ENCODE assay signal across 8 cellular contexts in the genomic region with DNA sequence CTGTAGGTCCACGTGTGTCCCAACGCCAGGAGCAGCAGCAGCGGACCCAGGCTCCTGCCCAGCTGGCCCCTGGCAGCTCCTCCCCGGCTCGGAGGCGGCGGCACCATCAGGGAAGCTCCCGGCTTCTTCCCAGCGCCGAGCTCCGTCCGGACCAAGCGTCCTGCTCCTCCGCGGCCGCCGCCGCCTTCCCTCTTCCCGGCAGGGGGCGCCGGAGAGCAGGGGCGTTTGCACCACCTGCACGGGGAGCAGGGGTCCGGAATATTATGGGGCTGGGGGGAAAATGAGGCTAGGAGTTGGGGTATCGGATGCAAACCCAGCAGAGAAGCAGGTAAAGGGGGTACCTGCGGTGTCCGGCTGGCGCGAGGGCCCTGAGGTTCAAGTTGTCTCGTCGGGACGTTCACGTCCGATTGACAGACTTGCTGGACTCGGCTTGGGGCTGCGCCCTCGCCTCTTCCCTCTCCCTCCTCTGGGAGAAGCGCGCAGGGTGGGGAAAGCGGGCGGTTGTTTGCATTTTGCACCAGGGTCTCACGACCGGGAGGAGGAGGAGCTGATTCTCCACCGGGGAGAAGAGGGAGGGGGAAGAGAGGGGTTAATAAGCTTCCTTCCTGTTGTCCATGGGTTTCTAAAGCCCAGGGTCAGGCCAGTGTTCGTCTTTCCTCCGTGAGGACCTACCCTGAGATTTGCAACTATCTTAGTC. TPM values are rescaled to one million over a fixed set of nuclear protein-coding genes. Genes with fewer than 3 reads are reported as not detected.
DNase-seq lines count a peak whose midpoint lies in the region; ATAC-seq and TF ChIP-seq lines count a peak whose summit lies in the region.

A gene (minus strand): TSS at position 188 of the 697 bp plus-strand sequence.

- H3K9me3 ChIP-seq in Peyer's patch (no peaks in the 10 kb centered on the region), right lobe of liver (no peaks in the 10 kb centered on the region)

- no peaks in the 10 kb centered on the region for H3K36me3 ChIP-seq in Peyer's patch
- no peaks in the 10 kb centered on the region for H3K36me3 ChIP-seq in right lobe of liver

- H3K27me3 ChIP-seq in Peyer's patch, result no peaks in the 10 kb centered on the region
- H3K27me3 ChIP-seq in right lobe of liver, result peaks cover 0 to 10% of the 10 kb centered on the region in 2 donors

- TF ChIP-seq POLR2A in Peyer's patch (IDR thresholded peaks at IDR 0.05) (no peak), right lobe of liver (IDR thresholded peaks at IDR 0.05) (no peak)

- peak; percentile 77 for DNase-seq in NCI-H2196 (lab: John Stamatoyannopoulos, UW; ENCODE audit: unreplicated experiment)
- no peak for DNase-seq in NCI-H2196 treated with DMSO at 0.1 percent for 48 hours (lab: John Stamatoyannopoulos, UW; ENCODE audit: unreplicated experiment)
- DNase-seq in Peyer's patch, result peak in 2 of 3 donors; percentile 64 to 82
- DNase-seq in dedifferentiated amniotic fluid mesenchymal stem cell (ENCODE audit: extremely low spot score), result peak; percentile 22
- DNase-seq in right lobe of liver, result peak; percentile 60 to 66 (median 62)
- DNase-seq in stimulated activated CD8-positive, alpha-beta memory T cell treated with anti-CD3 and anti-CD28 coated beads, Interleukin-7, amount 100 ng/mL, for 48 hours (ENCODE audit: extremely low read depth in 1 of 2, low read depth in 1 of 2), result peak; percentile 10 to 12
- DNase-seq in MV-4-11 (lab: John Stamatoyannopoulos, UW), result no peak

- H3K4me3 ChIP-seq in Peyer's patch, result peak within 1 kb of the TSS; percentile 25 to 52 (median 40)
- H3K4me3 ChIP-seq in right lobe of liver, result peak within 1 kb of the TSS; percentile 28 to 45 (median 38)

- WGBS in right lobe of liver (ENCODE audit: insufficient coverage, low coverage, low lambda C conversion rate, missing lambda C conversion rate), result 4% methylated on average over 30 of the region's 46 CpGs

- TF ChIP-seq CTCF in Peyer's patch (IDR thresholded peaks at IDR 0.05) (peak in 5 of 6 experiments; percentile 8 to 65 (median 62)), right lobe of liver (IDR thresholded peaks at IDR 0.05) (peak; percentile 42 to 84 (median 74))

- H3K27ac ChIP-seq in Peyer's patch, result peak within 1 kb of the TSS in 2 of 4 donors; percentile 31 to 44
- peak within 1 kb of the TSS; percentile 24 to 60 (median 40) for H3K27ac ChIP-seq in right lobe of liver

- intact Hi-C loops in right lobe of liver (cut with DNase I), result no loop called here

- peaks cover 0 to 23% (median 0%) of the 10 kb centered on the region in 4 donors for H3K4me1 ChIP-seq in Peyer's patch
- H3K4me1 ChIP-seq in right lobe of liver, result peaks cover 0 to 10% (median 0%) of the 10 kb centered on the region in 4 donors

- ATAC-seq in HG02973 (IDR thresholded peaks at IDR 0.05; ENCODE audit: unreplicated experiment) (peak; percentile 67), right lobe of liver (peak; percentile 72 to 88 (median 86))

RNA-seq across cellular contexts. Expression of the gene that starts here (rescaled TPM):
- total RNA-seq in Peyer's patch (1 to 10 TPM in 3 of 4 donors, under 1 TPM in 1; 0.18 to 2.8 (median 1.6) TPM), right lobe of liver (1 to 10 TPM; 2.7 to 6.9 (median 4.3) TPM)

Comparison
In these comparisons a context has a peak if more than half of its experiments do, and no peak if none do; other contexts are left out.
1. DNase-seq: peak in NCI-H2196 (single experiment), Peyer's patch (2 of 3), dedifferentiated amniotic fluid mesenchymal stem cell (single experiment), right lobe of liver (3 of 3) and stimulated activated CD8-positive, alpha-beta memory T cell treated with anti-CD3 and anti-CD28 coated beads, Interleukin-7, amount 100 ng/mL, for 48 hours (2 of 2); none in NCI-H2196 treated with DMSO at 0.1 percent for 48 hours (single experiment) and MV-4-11 (single experiment).